14 cellular contexts compared by ENCODE assay signal in genomic region chr11:92707173-92707619, GRCh38.
DNase-seq lines count a peak whose midpoint lies in the region; ATAC-seq, FAIRE-seq and TF ChIP-seq lines count a peak whose summit lies in the region.
"Had no signal": no experiment of that assay in that cellular context is flagged by ENCODE, and none has a peak within 500 bp of the region (broad histone marks: within the 10 kb centered on the region; RNA-seq: fewer than 3 reads in every experiment).

No MANE protein-coding gene starts in this region.

- H3K4me1 ChIP-seq in HepG2 (ENCODE audit: insufficient read depth, low read length) (no peaks in the 10 kb centered on the region), mucosa of descending colon (ENCODE audit: low read depth) (no peaks in the 10 kb centered on the region)
- H3K4me1 ChIP-seq: BLaER1, SJSA1 had no signal

- peaks cover 23% of the 10 kb centered on the region for H3K9me3 ChIP-seq in HepG2 (ENCODE audit: low read length)
- H3K9me3 ChIP-seq in mucosa of descending colon: no peaks in the 10 kb centered on the region
- H3K9me3 ChIP-seq: SJSA1 had no signal

- H3K9me3 Mint-ChIP-seq in brain: peaks cover 0 to 16% (median 3%) of the 10 kb centered on the region in 5 experiments
- peaks cover 11% of the 10 kb centered on the region for H3K9me3 Mint-ChIP-seq in stimulated activated memory B cell treated with anti-CD40 and anti-IgM and Interleukin-4, amounts not matched to agents 10 μg/mL and 1 μg/mL and 100 μg/mL, for 72 hours

- H3K27me3 Mint-ChIP-seq in brain: peaks cover 5% of the 10 kb centered on the region
- no peaks in the 10 kb centered on the region for H3K27me3 Mint-ChIP-seq in stimulated activated memory B cell treated with anti-CD40 and anti-IgM and Interleukin-4, amounts not matched to agents 10 μg/mL and 1 μg/mL and 100 μg/mL, for 72 hours
- H3K27me3 Mint-ChIP-seq: activated CD4-positive, alpha-beta T cell treated with anti-CD3 and anti-CD28 coated beads, Interleukin-2, amount 10 ng/mL, durations not matched to agents 24 days and 14 days; activated naive CD8-positive, alpha-beta T cell had no signal

- TF ChIP-seq POLR2A in HepG2 (IDR thresholded peaks at IDR 0.05; ENCODE audit: insufficient read depth in 1 of 2, low read depth in 2 of 2, low read length in 2 of 2): no peak

- H3K27ac ChIP-seq in HepG2 (ENCODE audit: extremely low read length, insufficient read depth, low read length): no peak overlapping the region
- H3K27ac ChIP-seq: BLaER1, KMS-11, SJSA1 had no signal

- DNase-seq in DMS79 (lab: John Stamatoyannopoulos, UW) (peak; percentile 99), NCI-H2107 (lab: John Stamatoyannopoulos, UW) (peak; percentile 86), HepG2 (ENCODE audit: low spot score) (no peak), omental fat pad (ENCODE audit: low spot score) (no peak), mucosa of descending colon (no peak)
- DNase-seq: activated CD4-positive, alpha-beta T cell treated with anti-CD3 and anti-CD28 coated beads, Interleukin-2, amount 10 ng/mL, durations not matched to agents 24 days and 14 days had no signal

- WGBS in HepG2 (ENCODE audit: low lambda C conversion rate): 10% methylated on average over 3 of the region's 3 CpGs

- no peak overlapping the region for H3K4me2 ChIP-seq in HepG2 (ENCODE audit: low read depth, low read length)
- H3K4me2 ChIP-seq: BLaER1, KMS-11 had no signal

- intact Hi-C loops in HepG2 (cut with micrococcal nuclease; ENCODE audit: unreplicated experiment): no loop called here
- intact Hi-C loops in mucosa of descending colon (cut with DNase I, micrococcal nuclease): no loop called here

- ATAC-seq in HepG2: no peak
- ATAC-seq in HG02970 (IDR thresholded peaks at IDR 0.05; ENCODE audit: low FRiP score, unreplicated experiment): no peak
- ATAC-seq in stimulated activated memory B cell treated with anti-CD40 and anti-IgM and Interleukin-4, amounts not matched to agents 10 μg/mL and 1 μg/mL and 100 μg/mL, for 72 hours: no peak
- no peak for ATAC-seq in omental fat pad (ENCODE audit: low FRiP score)
- no peak for ATAC-seq in mucosa of descending colon
- ATAC-seq: GM12878 had no signal

- CTCF ChIA-PET in HepG2 (lab: Yijun Ruan, JAX; ENCODE audit: low intra/inter-chr PET ratio, low total read pairs): no interaction called here

- in situ Hi-C loops in HepG2 (cut with HindIII; ENCODE audit: extremely low pct_ligation_motif_present, low pct_unique_long_range_greater_than_20kb): no loop called here

- BruUV-seq in HepG2 (replicated peaks; lab: Mats Ljungman, UMichigan): no TSS peak

- no peaks in the 10 kb centered on the region for H3K27me3 ChIP-seq in HepG2 (ENCODE audit: control insufficient read depth in 1 of 2, insufficient read depth in 2 of 2, low read length in 2 of 2)
- H3K27me3 ChIP-seq: BLaER1, SJSA1 had no signal

- H2AFZ ChIP-seq in HepG2 (ENCODE audit: low read length): no peak overlapping the region

- H3K36me3 ChIP-seq in HepG2 (replicated peaks in 1 of 2; ENCODE audit: control insufficient read depth in 1 of 2, insufficient read depth in 2 of 2, low read length in 2 of 2) (no peaks in the 10 kb centered on the region), mucosa of descending colon (ENCODE audit: low read depth) (no peaks in the 10 kb centered on the region)
- H3K36me3 ChIP-seq: BLaER1, SJSA1 had no signal

- H3K27ac Mint-ChIP-seq in brain: peak overlapping the region in 3 of 5 experiments; percentile 21 to 73 (median 24)
- H3K27ac Mint-ChIP-seq in stimulated activated memory B cell treated with anti-CD40 and anti-IgM and Interleukin-4, amounts not matched to agents 10 μg/mL and 1 μg/mL and 100 μg/mL, for 72 hours: no peak overlapping the region
- H3K27ac Mint-ChIP-seq: activated CD4-positive, alpha-beta T cell treated with anti-CD3 and anti-CD28 coated beads, Interleukin-2, amount 10 ng/mL, durations not matched to agents 24 days and 14 days; activated naive CD8-positive, alpha-beta T cell had no signal

- TF ChIP-seq EP300 in HepG2 (IDR thresholded peaks at IDR 0.05; ENCODE audit: low read depth in 2 of 2, low read length in 2 of 2): no peak
- TF ChIP-seq EP300 in HepG2 (CRISPR knock-in tag; IDR thresholded peaks at IDR 0.05; ENCODE audit: borderline replicate concordance): no peak

- peaks cover 64% of the 10 kb centered on the region for H3K4me1 Mint-ChIP-seq in brain
- no peaks in the 10 kb centered on the region for H3K4me1 Mint-ChIP-seq in stimulated activated memory B cell treated with anti-CD40 and anti-IgM and Interleukin-4, amounts not matched to agents 10 μg/mL and 1 μg/mL and 100 μg/mL, for 72 hours
- H3K4me1 Mint-ChIP-seq: activated CD4-positive, alpha-beta T cell treated with anti-CD3 and anti-CD28 coated beads, Interleukin-2, amount 10 ng/mL, durations not matched to agents 24 days and 14 days had no signal

- H3K9ac ChIP-seq in HepG2 (ENCODE audit: insufficient read depth, low read depth, low read length): no peak overlapping the region
- H3K9ac ChIP-seq: BLaER1, KMS-11 had no signal

- no peak for FAIRE-seq in HepG2 (lab: Jason Lieb, UNC)
- FAIRE-seq: GM12878 had no signal

- POLR2A ChIA-PET in HepG2 (lab: Yijun Ruan, JAX): no interaction called here

- H3K36me3 Mint-ChIP-seq in brain: peaks cover 11% of the 10 kb centered on the region
- no peaks in the 10 kb centered on the region for H3K36me3 Mint-ChIP-seq in stimulated activated memory B cell treated with anti-CD40 and anti-IgM and Interleukin-4, amounts not matched to agents 10 μg/mL and 1 μg/mL and 100 μg/mL, for 72 hours
- H3K36me3 Mint-ChIP-seq: activated naive CD8-positive, alpha-beta T cell had no signal

- no peaks in the 10 kb centered on the region for H3K79me2 ChIP-seq in HepG2 (ENCODE audit: insufficient read depth, low read length)

- H3K4me3 Mint-ChIP-seq in brain: no peak overlapping the region
- H3K4me3 Mint-ChIP-seq in stimulated activated memory B cell treated with anti-CD40 and anti-IgM and Interleukin-4, amounts not matched to agents 10 μg/mL and 1 μg/mL and 100 μg/mL, for 72 hours: no peak overlapping the region
- H3K4me3 Mint-ChIP-seq: activated CD4-positive, alpha-beta T cell treated with anti-CD3 and anti-CD28 coated beads, Interleukin-2, amount 10 ng/mL, durations not matched to agents 24 days and 14 days; activated naive CD8-positive, alpha-beta T cell had no signal

- H4K20me1 ChIP-seq in HepG2 (ENCODE audit: insufficient read depth, low read length): no peaks in the 10 kb centered on the region
- H4K20me1 ChIP-seq: BLaER1 had no signal

- TF ChIP-seq RAD21 in HepG2 (CRISPR knock-in tag; IDR thresholded peaks at IDR 0.05): no peak

- H3K4me3 ChIP-seq in HepG2 (replicated peaks in 1 of 3; ENCODE audit: insufficient read depth in 1 of 3, low read depth in 2 of 3, low read length in 3 of 3) (no peak overlapping the region), mucosa of descending colon (no peak overlapping the region)
- H3K4me3 ChIP-seq: BLaER1, GM12878, SJSA1 had no signal

- TF ChIP-seq CTCF in brain (conservative IDR thresholded peaks at IDR 0.05) (no peak), HepG2 (CRISPR knock-in tag; IDR thresholded peaks at IDR 0.05) (no peak), omental fat pad (IDR thresholded peaks at IDR 0.05) (no peak), mucosa of descending colon (IDR thresholded peaks at IDR 0.05) (no peak)

TF ChIP-seq in HepG2, 621 proteins besides CTCF, POLR2A, EP300 and RAD21:
- TF ChIP-seq ZNF619 (CRISPR knock-in tag; IDR thresholded peaks at IDR 0.05) (no peak), CEBPB (IDR thresholded peaks at IDR 0.05; ENCODE audit: borderline replicate concordance, low read depth, low read length) (peak; percentile 39; the same call in 1 of the 2 replicates)

Comparison
In these comparisons a context has a peak if more than half of its experiments do, and no peak if none do; other contexts are left out.
1. DNase-seq: peak in DMS79 (single experiment) and NCI-H2107 (single experiment); none in HepG2 (single experiment), omental fat pad (single experiment) and mucosa of descending colon (0 of 3).